11 cellular contexts compared by ENCODE assay signal in the genomic region with DNA sequence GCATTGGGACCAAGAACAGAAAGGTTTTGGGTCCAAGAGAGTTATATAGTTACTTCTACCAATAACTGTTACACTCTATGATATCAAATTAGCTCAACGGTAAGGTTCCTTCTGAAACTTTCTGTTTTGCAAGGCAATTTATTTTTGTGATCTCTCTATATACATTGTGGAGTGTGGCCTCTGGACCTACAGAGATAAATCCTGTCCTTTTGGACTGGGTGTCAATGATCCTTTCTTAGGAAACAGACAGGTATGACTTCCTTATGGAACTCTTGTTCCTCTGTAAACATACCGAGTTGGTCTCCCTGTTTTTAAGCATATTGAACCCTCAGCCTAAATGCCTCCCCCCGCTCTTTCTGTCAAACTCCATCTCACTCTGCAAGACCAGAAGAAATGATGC.
"Had no signal": no experiment of that assay in that cellular context is flagged by ENCODE, and none has a peak within 500 bp of the region (broad histone marks: within the 10 kb centered on the region; RNA-seq: fewer than 3 reads in every experiment).

No MANE protein-coding gene starts in this region.

- H3K27ac ChIP-seq: GM23248 had no signal

- H3K4me3 ChIP-seq: GM23248, GM23338, HAP-1 had no signal

- ATAC-seq: GM23338, HCT116 had no signal

- H3K4me1 ChIP-seq: HAP-1 had no signal

- DNase-seq: GM23248, GOT3, H7, H9, HCEC 1CT, HFFc6 had no signal

- H3K9me3 ChIP-seq: HAP-1 had no signal

- H3K36me3 ChIP-seq: HAP-1 had no signal

- FAIRE-seq: H1, H54 had no signal
